Comparison of ENCODE assay signal across 8 cellular contexts in the genomic region with DNA sequence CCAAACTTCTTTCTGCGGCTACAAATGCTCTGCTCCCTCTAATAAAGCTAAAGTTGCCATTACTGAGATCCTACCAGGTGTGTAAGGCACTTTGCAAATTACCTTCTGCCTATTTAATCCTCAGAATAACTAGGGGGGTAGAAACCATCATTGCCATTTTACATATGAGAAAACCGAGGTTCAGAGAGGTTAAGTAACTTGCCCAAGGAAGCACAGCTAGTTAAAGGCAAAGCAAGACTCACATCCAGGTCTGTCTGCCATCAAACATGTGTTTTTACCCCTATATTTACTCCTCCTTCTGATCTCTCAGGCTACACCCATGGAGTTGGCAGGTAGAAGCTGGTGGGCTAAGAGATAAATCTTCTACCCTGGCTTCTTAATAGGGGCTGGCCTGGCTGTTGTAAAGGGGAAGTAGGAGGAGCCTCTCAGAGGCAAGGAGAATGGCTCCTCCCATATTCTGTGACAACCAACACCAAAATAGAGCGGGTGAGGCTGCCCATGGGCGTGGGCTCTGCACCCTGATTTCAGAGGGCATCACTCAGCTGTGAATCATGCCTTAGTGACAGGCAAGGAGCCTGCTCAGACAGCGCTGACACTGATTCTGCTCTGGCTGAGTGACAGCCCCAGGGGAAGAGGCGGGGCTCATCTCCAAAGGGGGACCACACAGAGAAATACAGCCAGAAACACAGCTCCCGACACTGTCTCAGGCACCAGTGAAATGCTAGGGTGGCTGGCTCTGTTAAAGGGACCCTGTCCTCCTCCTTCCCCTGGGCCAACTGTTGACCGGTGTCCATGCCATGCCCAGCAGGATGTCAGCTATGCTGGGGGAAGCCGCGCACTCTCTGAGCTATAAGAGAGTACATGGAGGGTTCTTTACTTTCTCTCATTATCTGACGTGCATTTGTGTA.
A peak's percentile ranks its signal among the peaks of the same experiment; 100 is the strongest.
DNase-seq lines count a peak whose midpoint lies in the region; ATAC-seq and TF ChIP-seq lines count a peak whose summit lies in the region.

No MANE protein-coding gene starts in this region.

- H3K27ac ChIP-seq in neuronal stem cell (replicated peaks; ENCODE audit: low read length) (no peak overlapping the region), substantia nigra (ENCODE audit: low read depth, low read length, poor library complexity, severe bottlenecking) (no peak overlapping the region)

- H3K4me3 ChIP-seq in neuronal stem cell (ENCODE audit: low read length in 2 of 2): peak overlapping the region in 1 of 2 donors; percentile 21

- H2BK15ac ChIP-seq in neuronal stem cell (ENCODE audit: low read length): no peak overlapping the region

- ATAC-seq in GM18502 (IDR thresholded peaks at IDR 0.05; ENCODE audit: poor library complexity, unreplicated experiment) (peak; percentile 89), HG02642 (IDR thresholded peaks at IDR 0.05; ENCODE audit: poor library complexity, unreplicated experiment) (peak; percentile 88)

- no peaks in the 10 kb centered on the region for H3K9me3 ChIP-seq in neuronal stem cell (replicated peaks in 1 of 2; ENCODE audit: control insufficient read depth in 2 of 2, insufficient read depth in 1 of 2, low read depth in 1 of 2, low read length in 2 of 2)

- no peak overlapping the region for H2AK5ac ChIP-seq in neuronal stem cell (ENCODE audit: low read depth, low read length)

- no peak for TF ChIP-seq POLR2A in erythroblast (IDR thresholded peaks at IDR 0.05; ENCODE audit: low read length)

- WGBS in neuronal stem cell (ENCODE audit: extremely low coverage in 2 of 2, insufficient read length in 2 of 2, insufficient replicate concordance in 1 of 2), 2 donors: no CpG with 5 or more reads among the region's 11 CpGs

- H2BK12ac ChIP-seq in neuronal stem cell (ENCODE audit: low read length): no peak overlapping the region

- H3K18ac ChIP-seq in neuronal stem cell (ENCODE audit: low read length): no peak overlapping the region

- H3K79me1 ChIP-seq in neuronal stem cell (ENCODE audit: low read depth, low read length): no peaks in the 10 kb centered on the region

- H4K8ac ChIP-seq in neuronal stem cell (ENCODE audit: low read depth, low read length): no peak overlapping the region

- no peak overlapping the region for H2BK120ac ChIP-seq in neuronal stem cell (ENCODE audit: low read depth, low read length)

- H3K23ac ChIP-seq in neuronal stem cell (ENCODE audit: low read depth, low read length, poor library complexity): no peak overlapping the region

- H2AFZ ChIP-seq in neuronal stem cell (ENCODE audit: low read length): peak overlapping the region; percentile 26

- no peak overlapping the region for H4K91ac ChIP-seq in neuronal stem cell (ENCODE audit: low read depth, low read length, poor library complexity)

- DNase-seq in NCI-H2227 treated with DMSO at 0.1 percent for 48 hours (lab: John Stamatoyannopoulos, UW) (peak; percentile 69), erythroblast (lab: John Stamatoyannopoulos, UW) (peak; percentile 10 to 70), neuronal stem cell (ENCODE audit: low spot score) (no peak), substantia nigra (lab: John Stamatoyannopoulos, UW) (peak in 33 of 49 donors; percentile 7 to 79 (median 26)), NCI-H2081 (lab: John Stamatoyannopoulos, UW) (no peak)
- peak; percentile 59 to 77 for DNase-seq in activated CD8-positive, alpha-beta memory T cell treated with anti-CD3 and anti-CD28 coated beads for 4 hours (ENCODE audit: low read depth in 2 of 2)

- H3K27me3 ChIP-seq in neuronal stem cell (ENCODE audit: control insufficient read depth in 3 of 3, insufficient read depth in 3 of 3, low read depth in 1 of 3, low read length in 3 of 3): no peaks in the 10 kb centered on the region

- H2BK5ac ChIP-seq in neuronal stem cell (ENCODE audit: low read length): no peak overlapping the region

- H3K4me2 ChIP-seq in neuronal stem cell (ENCODE audit: insufficient read depth, low read length, poor library complexity, severe bottlenecking): no peak overlapping the region

- H3K4me1 ChIP-seq in neuronal stem cell (ENCODE audit: control insufficient read depth in 2 of 2, insufficient read depth in 1 of 2, low read depth in 1 of 2, low read length in 2 of 2): peaks cover 7 to 16% of the 10 kb centered on the region in 2 donors

- H3K4ac ChIP-seq in neuronal stem cell (ENCODE audit: low read length): no peak overlapping the region

- no peak overlapping the region for H3K14ac ChIP-seq in neuronal stem cell (ENCODE audit: low read length)

- no peaks in the 10 kb centered on the region for H3K36me3 ChIP-seq in neuronal stem cell (replicated peaks in 1 of 2; ENCODE audit: control insufficient read depth in 2 of 2, insufficient read depth in 2 of 2, low read length in 2 of 2)

- no peak overlapping the region for H3K9ac ChIP-seq in neuronal stem cell (ENCODE audit: low read depth, low read length, poor library complexity)

Comparison
In these comparisons a context has a peak if more than half of its experiments do, and no peak if none do; other contexts are left out.
1. DNase-seq: peak in NCI-H2227 treated with DMSO at 0.1 percent for 48 hours (single experiment), activated CD8-positive, alpha-beta memory T cell treated with anti-CD3 and anti-CD28 coated beads for 4 hours (2 of 2), erythroblast (2 of 2) and substantia nigra (33 of 49); none in neuronal stem cell (single experiment) and NCI-H2081 (0 of 2).